1 cellular context compared by ENCODE assay signal in genomic region chr1:40257688-40258444, GRCh38.
TF ChIP-seq lines count a peak whose summit lies in the region.

Gene ZMPSTE24, plus strand, starts transcription at chr1:40258236. Its CDS starts 36 bp downstream, at chr1:40258272.

TF ChIP-seq in HepG2, 621 proteins besides CTCF, POLR2A, EP300 and RAD21 (continued from another document and continues in another):
- TF ChIP-seq SKIL (CRISPR knock-in tag; IDR thresholded peaks at IDR 0.05; ENCODE audit: borderline replicate concordance): no peak; the same call in 1 of the 2 replicates
- peak; percentile 10; the same call in 1 of the 2 replicates for TF ChIP-seq KDM6A (CRISPR knock-in tag; IDR thresholded peaks at IDR 0.05; ENCODE audit: low read depth)
- TF ChIP-seq ZNF121 (CRISPR knock-in tag; IDR thresholded peaks at IDR 0.05): no peak
- 0 out of 2 replicates have a peak, but pooled peaks have one; percentile 33 for TF ChIP-seq ARHGAP35 (CRISPR knock-in tag; IDR thresholded peaks at IDR 0.05; ENCODE audit: borderline replicate concordance)
- no peak for TF ChIP-seq JDP2 (CRISPR knock-in tag; IDR thresholded peaks at IDR 0.05; ENCODE audit: borderline replicate concordance)
- no peak for TF ChIP-seq SRSF9 (IDR thresholded peaks at IDR 0.05; ENCODE audit: borderline replicate concordance, insufficient read depth, low read depth, low read length, poor library complexity, severe bottlenecking)
- peak; percentile 81 for TF ChIP-seq ZNF317 (CRISPR knock-in tag; IDR thresholded peaks at IDR 0.05)
- TF ChIP-seq ZNF263 (CRISPR knock-in tag; IDR thresholded peaks at IDR 0.05): no peak; the same call in none of the 2 replicates
- TF ChIP-seq ZNF460 (CRISPR knock-in tag; IDR thresholded peaks at IDR 0.05; ENCODE audit: borderline replicate concordance): peak; percentile 42; the same call in 1 of the 2 replicates
- TF ChIP-seq MXI1 (IDR thresholded peaks at IDR 0.05; ENCODE audit: borderline replicate concordance, low read depth, low read length): peak; percentile 93; the same call in 2 of the 3 replicates
- peak; percentile 81 for TF ChIP-seq MED8 (CRISPR knock-in tag; IDR thresholded peaks at IDR 0.05; ENCODE audit: insufficient replicate concordance)
- peak; percentile 82 for TF ChIP-seq CBX1 (IDR thresholded peaks at IDR 0.05; ENCODE audit: low read depth)
- TF ChIP-seq HOXA3 (CRISPR knock-in tag; IDR thresholded peaks at IDR 0.05): peak; percentile 94
- TF ChIP-seq SALL1 (CRISPR knock-in tag; IDR thresholded peaks at IDR 0.05): peak; percentile 86; the same call in 1 of the 2 replicates
- TF ChIP-seq ARNTL (CRISPR knock-in tag; IDR thresholded peaks at IDR 0.05): peak; percentile 31; the same call in 1 of the 2 replicates
- TF ChIP-seq ELK4 (CRISPR knock-in tag; IDR thresholded peaks at IDR 0.05; ENCODE audit: borderline replicate concordance): 0 out of 2 replicates have a peak, but pooled peaks have one; percentile 11
- peak; percentile 31; the same call in 1 of the 2 replicates for TF ChIP-seq RERE (CRISPR knock-in tag; IDR thresholded peaks at IDR 0.05; ENCODE audit: low read depth)
- no peak for TF ChIP-seq ZNF674 (CRISPR knock-in tag; IDR thresholded peaks at IDR 0.05; ENCODE audit: low read depth)
- TF ChIP-seq HNF4G (IDR thresholded peaks at IDR 0.05; ENCODE audit: borderline replicate concordance, low read depth, low read length): no peak; the same call in 1 of the 2 replicates
- TF ChIP-seq HNF4G (CRISPR knock-in tag; IDR thresholded peaks at IDR 0.05; ENCODE audit: borderline replicate concordance, low read depth): no peak
- TF ChIP-seq PLSCR1 (CRISPR knock-in tag; IDR thresholded peaks at IDR 0.05; ENCODE audit: borderline replicate concordance): no peak
- peak; percentile 40; the same call in 1 of the 2 replicates for TF ChIP-seq ZNF142 (CRISPR knock-in tag; IDR thresholded peaks at IDR 0.05)
- no peak for TF ChIP-seq HDAC6 (IDR thresholded peaks at IDR 0.05; ENCODE audit: low read depth, low read length)
- peak; percentile 64; the same call in 1 of the 2 replicates for TF ChIP-seq ZSCAN30 (CRISPR knock-in tag; IDR thresholded peaks at IDR 0.05)
- TF ChIP-seq ZNF746 (CRISPR knock-in tag; IDR thresholded peaks at IDR 0.05): peak; percentile 91
- no peak for TF ChIP-seq ARNT (IDR thresholded peaks at IDR 0.05)
- TF ChIP-seq DBP (CRISPR knock-in tag; IDR thresholded peaks at IDR 0.05; ENCODE audit: not compliant biosample characterization): no peak
- TF ChIP-seq POGZ (CRISPR knock-in tag; IDR thresholded peaks at IDR 0.05): peak; percentile 96
- TF ChIP-seq TIGD3 (CRISPR knock-in tag; IDR thresholded peaks at IDR 0.05; ENCODE audit: borderline replicate concordance): peak; percentile 86
- TF ChIP-seq IRX3 (CRISPR knock-in tag; IDR thresholded peaks at IDR 0.05; ENCODE audit: borderline replicate concordance, low read depth): no peak
- TF ChIP-seq ZNF747 (CRISPR knock-in tag; IDR thresholded peaks at IDR 0.05; ENCODE audit: borderline replicate concordance): peak; percentile 58; the same call in 1 of the 2 replicates
- TF ChIP-seq ZNF737 (CRISPR knock-in tag; IDR thresholded peaks at IDR 0.05; ENCODE audit: borderline replicate concordance): no peak
- TF ChIP-seq ISL2 (CRISPR knock-in tag; IDR thresholded peaks at IDR 0.05): peak; percentile 45; the same call in 1 of the 2 replicates
- peak; percentile 61 for TF ChIP-seq HNRNPL (IDR thresholded peaks at IDR 0.05; ENCODE audit: low read depth, low read length)
- peak; percentile 55 for TF ChIP-seq ZNF543 (CRISPR knock-in tag; IDR thresholded peaks at IDR 0.05)
- TF ChIP-seq THAP11 (CRISPR knock-in tag; IDR thresholded peaks at IDR 0.05): peak; percentile 95
- TF ChIP-seq ZNF761 (CRISPR knock-in tag; conservative IDR thresholded peaks at IDR 0.05): peak; percentile 96
- peak; percentile 83 for TF ChIP-seq NR2C2 (CRISPR knock-in tag; IDR thresholded peaks at IDR 0.05; ENCODE audit: borderline replicate concordance)
- peak; percentile 39; the same call in 1 of the 2 replicates for TF ChIP-seq ZBTB34 (CRISPR knock-in tag; IDR thresholded peaks at IDR 0.05)
- TF ChIP-seq ZBTB8A (CRISPR knock-in tag; IDR thresholded peaks at IDR 0.05; ENCODE audit: borderline replicate concordance, low read depth): no peak
- no peak for TF ChIP-seq NCOA5 (CRISPR knock-in tag; IDR thresholded peaks at IDR 0.05)
- TF ChIP-seq SNAI1 (CRISPR knock-in tag; IDR thresholded peaks at IDR 0.05; ENCODE audit: borderline replicate concordance): peak; percentile 78; the same call in 1 of the 2 replicates
- TF ChIP-seq ZNF496 (CRISPR knock-in tag; IDR thresholded peaks at IDR 0.05; ENCODE audit: insufficient replicate concordance): no peak
- TF ChIP-seq PHB2 (IDR thresholded peaks at IDR 0.05; ENCODE audit: partially characterized antibody): no peak
